ENCODE assay signal across 25 cellular contexts in the genomic region with DNA sequence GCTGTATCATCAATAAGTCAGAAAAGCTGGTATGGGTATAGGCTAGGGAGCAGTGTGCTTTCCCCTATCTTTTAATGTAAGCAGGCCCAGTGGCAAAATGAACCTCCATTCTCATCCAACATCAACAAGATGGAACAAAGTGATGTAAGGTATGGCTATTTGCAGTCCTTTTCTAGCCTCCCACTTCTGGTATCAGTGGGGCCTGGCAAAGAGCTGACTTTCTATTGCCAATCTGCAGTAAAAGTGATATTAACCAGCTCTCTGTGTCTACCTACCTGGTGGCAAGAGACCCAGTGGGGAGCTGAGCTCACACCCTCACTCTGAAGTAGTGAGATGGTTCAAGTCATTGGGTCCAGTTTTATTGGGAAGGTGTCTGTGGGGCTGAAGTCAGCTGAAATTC.
"Had no signal": no experiment of that assay in that cellular context is flagged by ENCODE, and none has a peak within 500 bp of the region (broad histone marks: within the 10 kb centered on the region; RNA-seq: fewer than 3 reads in every experiment).

No MANE protein-coding gene starts in this region.

- H3K27me3 ChIP-seq: adrenal gland, body of pancreas, SJCRH30 had no signal

- H3K4me1 ChIP-seq: adrenal gland, body of pancreas, breast epithelium, SJCRH30 had no signal

- H3K27ac ChIP-seq: adrenal gland, body of pancreas, breast epithelium, SJCRH30, SK-N-MC, WERI-Rb-1 had no signal

- H3K4me3 ChIP-seq: adrenal gland, body of pancreas, breast epithelium, SJCRH30, SK-N-MC had no signal

- H3K9me3 ChIP-seq: adrenal gland, body of pancreas, breast epithelium, SJCRH30 had no signal

- ATAC-seq: activated CD8-positive, alpha-beta T cell treated with anti-CD3 and anti-CD28 coated beads, Interleukin-2, amount 10 ng/mL, durations not matched to agents 7 days and 5 days; activated naive CD4-positive, alpha-beta T cell treated with anti-CD3 and anti-CD28 coated beads, Interleukin-2, amount 50 U/mL, for 72 hours; body of pancreas had no signal

- H3K36me3 ChIP-seq: adrenal gland, breast epithelium, SJCRH30, WERI-Rb-1 had no signal

- DNase-seq: activated CD4-positive, alpha-beta T cell treated with anti-CD3 and anti-CD28 coated beads for 1 hour; activated CD4-positive, alpha-beta T cell treated with anti-CD3 and anti-CD28 coated beads for 48 hours; activated CD4-positive, alpha-beta T cell treated with anti-CD3 and anti-CD28 coated beads, Interleukin-2, amount 50 U/mL, for 48 hours; activated CD4-positive, CD25-positive, alpha-beta regulatory T cell; activated CD8-positive, alpha-beta T cell treated with anti-CD3 and anti-CD28 coated beads, Interleukin-2, amount 10 ng/mL, durations not matched to agents 7 days and 5 days; activated gamma-delta T cell; activated naive CD4-positive, alpha-beta T cell treated with anti-CD3 and anti-CD28 coated beads for 36 hours; activated T-cell treated with anti-CD3 and anti-CD28 coated beads, Interleukin-2, amount 50 U/mL, for 24 hours; adrenal gland; body of pancreas; NCI-H1048; NCI-H1105 treated with DMSO at 0.1 percent for 48 hours; NCI-H1436; NCI-H1694 treated with DMSO at 0.1 percent for 48 hours; NCI-H2029; NCI-H345; NCI-H524 treated with DMSO at 0.1 percent for 48 hours; NK-92 treated with Interleukin-12 subunit alpha and Interleukin-12 subunit beta, amount 100 ng/mL, for 24 hours; SHP77; SJCRH30; T1000; WERI-Rb-1 had no signal
